9 cellular contexts compared by ENCODE assay signal in the genomic region with DNA sequence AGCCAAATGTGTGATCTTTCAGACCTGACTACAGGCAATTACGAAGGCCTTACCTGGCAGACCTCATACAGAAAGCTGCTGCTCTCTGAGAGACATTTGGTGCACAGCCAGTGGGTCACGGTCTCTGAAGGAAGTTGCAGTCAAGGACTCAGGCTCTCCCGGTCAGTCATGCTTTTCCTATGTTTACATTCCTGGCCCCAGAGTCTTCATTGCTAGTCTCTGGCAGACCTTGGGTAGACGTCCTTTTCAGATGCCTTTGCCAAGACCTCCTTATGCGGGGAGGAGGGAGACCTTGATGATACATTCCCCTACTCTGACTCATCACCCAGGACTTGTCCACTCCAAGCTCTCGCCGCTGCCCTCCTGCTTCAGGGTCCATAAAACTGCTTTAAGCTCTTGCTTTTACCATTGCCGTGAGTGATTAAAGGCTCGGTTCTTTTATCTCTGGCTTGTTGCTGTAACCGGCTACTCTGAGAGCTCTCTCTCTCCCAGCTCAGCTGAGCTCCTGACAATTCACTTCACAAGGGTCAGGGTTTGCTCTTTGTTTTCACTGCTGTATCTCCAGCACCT.
DNase-seq lines count a peak whose midpoint lies in the region; ATAC-seq, FAIRE-seq and TF ChIP-seq lines count a peak whose summit lies in the region.
"Had no signal": no experiment of that assay in that cellular context is flagged by ENCODE, and none has a peak within 500 bp of the region (broad histone marks: within the 10 kb centered on the region; RNA-seq: fewer than 3 reads in every experiment).

No MANE protein-coding gene starts in this region.

- no peak for FAIRE-seq in keratinocyte (lab: Jason Lieb, UNC)

- no peak for ATAC-seq in GM19463 (IDR thresholded peaks at IDR 0.05; ENCODE audit: unreplicated experiment)

- DNase-seq in HPDE6-E6E7 (ENCODE audit: extremely low spot score) (peak; percentile 40), astrocyte of the hippocampus (ENCODE audit: low read depth, low spot score) (peak; percentile 97), keratinocyte (ENCODE audit: low read depth, low spot score) (no peak), stromal cell of bone marrow (ENCODE audit: low read depth) (peak; percentile 77), NCI-H2081 treated with DMSO at 0.1 percent for 48 hours (lab: John Stamatoyannopoulos, UW) (no peak), NCI-H1417 treated with DMSO at 0.1 percent for 48 hours (lab: John Stamatoyannopoulos, UW) (no peak), caudate nucleus (lab: John Stamatoyannopoulos, UW) (no peak)

- H3K9me1 ChIP-seq in keratinocyte (ENCODE audit: control insufficient read depth, extremely low read depth, insufficient read depth, low read length): no peaks in the 10 kb centered on the region

- TF ChIP-seq CTCF in keratinocyte (optimal IDR thresholded peaks at IDR 0.05 in 1 of 3, IDR thresholded peaks at IDR 0.05 in 1 of 3, conservative IDR thresholded peaks at IDR 0.05 in 1 of 3; ENCODE audit: extremely low read depth in 1 of 3, insufficient read depth in 2 of 3, low read length in 3 of 3): no peak

- H3K4me3 ChIP-seq in keratinocyte (ENCODE audit: control insufficient read depth in 2 of 3, extremely low read depth in 1 of 3, insufficient read depth in 2 of 3, low read depth in 1 of 3, low read length in 3 of 3): no peak overlapping the region

- no peak overlapping the region for H3K4me2 ChIP-seq in keratinocyte (ENCODE audit: control insufficient read depth, extremely low read depth, insufficient read depth, low read depth, low read length)

- H3K79me2 ChIP-seq in keratinocyte (ENCODE audit: control insufficient read depth, insufficient read depth, low read length): no peaks in the 10 kb centered on the region

- no peaks in the 10 kb centered on the region for H3K9me3 ChIP-seq in keratinocyte (ENCODE audit: control insufficient read depth, low read depth, low read length)
- H3K9me3 ChIP-seq: neutrophil had no signal

- no peaks in the 10 kb centered on the region for H3K27me3 ChIP-seq in keratinocyte (ENCODE audit: control insufficient read depth, extremely low read depth, insufficient read depth, low read length)
- H3K27me3 ChIP-seq: neutrophil had no signal

- dilution Hi-C loops in keratinocyte (cut with MboI; ENCODE audit: extremely low pct_ligation_motif_present, low sequenced_read_pairs): no loop called here

- no peak overlapping the region for H3K27ac ChIP-seq in keratinocyte (ENCODE audit: control insufficient read depth, insufficient read depth, low read length)
- no peak overlapping the region for H3K27ac ChIP-seq in caudate nucleus (ENCODE audit: low read depth, low read length)
- H3K27ac ChIP-seq: neutrophil had no signal

- H2AFZ ChIP-seq in keratinocyte (ENCODE audit: control insufficient read depth, low read length): peak overlapping the region; percentile 1

- no peaks in the 10 kb centered on the region for H3K36me3 ChIP-seq in keratinocyte (ENCODE audit: control insufficient read depth in 2 of 2, extremely low read depth in 1 of 2, insufficient read depth in 2 of 2, low read length in 2 of 2)
- H3K36me3 ChIP-seq: neutrophil had no signal

- H4K20me1 ChIP-seq in keratinocyte (ENCODE audit: control insufficient read depth, extremely low read depth, insufficient read depth, low read length): no peaks in the 10 kb centered on the region

- H3K9ac ChIP-seq in keratinocyte (ENCODE audit: control insufficient read depth, extremely low read depth, insufficient read depth, low read length): no peak overlapping the region

- H3K4me1 ChIP-seq in keratinocyte (ENCODE audit: control insufficient read depth, extremely low read depth, insufficient read depth, low read length): no peaks in the 10 kb centered on the region

Comparison
In these comparisons a context has a peak if more than half of its experiments do, and no peak if none do; other contexts are left out.
1. DNase-seq: peak in HPDE6-E6E7 (single experiment), astrocyte of the hippocampus (single experiment) and stromal cell of bone marrow (single experiment); none in keratinocyte (single experiment), NCI-H2081 treated with DMSO at 0.1 percent for 48 hours (single experiment), NCI-H1417 treated with DMSO at 0.1 percent for 48 hours (single experiment) and caudate nucleus (0 of 61).